ENCODE assay signal across 8 cellular contexts in genomic region chr16:50627419-50627818, GRCh38. TPM values are rescaled to one million over a fixed set of nuclear protein-coding genes. Genes with fewer than 3 reads are reported as not detected.
DNase-seq lines count a peak whose midpoint lies in the region; ATAC-seq and TF ChIP-seq lines count a peak whose summit lies in the region.

No MANE protein-coding gene starts in this region.

- H3K27ac Mint-ChIP-seq in progenitor cell of endocrine pancreas = no peak overlapping the region

- no peaks in the 10 kb centered on the region for H3K27me3 ChIP-seq in foreskin keratinocyte

- H3K4me1 ChIP-seq in foreskin keratinocyte = no peaks in the 10 kb centered on the region

- ATAC-seq in HG03103 (IDR thresholded peaks at IDR 0.05; ENCODE audit: low read depth, unreplicated experiment) (peak; percentile 72), foreskin keratinocyte (peak; percentile 38), GM19324 (IDR thresholded peaks at IDR 0.05; ENCODE audit: low FRiP score, unreplicated experiment) (no peak), GM19035 (IDR thresholded peaks at IDR 0.05; ENCODE audit: unreplicated experiment) (no peak)

- H3K9me3 Mint-ChIP-seq in progenitor cell of endocrine pancreas (ENCODE audit: low read depth) = no peaks in the 10 kb centered on the region

- H3K27me3 Mint-ChIP-seq in progenitor cell of endocrine pancreas = no peaks in the 10 kb centered on the region

- H3K4me3 Mint-ChIP-seq in progenitor cell of endocrine pancreas (ENCODE audit: low read depth) = no peak overlapping the region

- no peaks in the 10 kb centered on the region for H3K36me3 Mint-ChIP-seq in progenitor cell of endocrine pancreas (ENCODE audit: insufficient read depth)

- DNase-seq in AG08395 (ENCODE audit: low spot score) (peak; percentile 68), foreskin keratinocyte (peak in 1 of 2 donors; percentile 23), progenitor cell of endocrine pancreas (ENCODE audit: low spot score, unreplicated experiment) (no peak)
- DNase-seq in activated CD8-positive, alpha-beta memory T cell treated with anti-CD3 and anti-CD28 coated beads, Interleukin-2, amount 50 U/mL, for 1 hour (ENCODE audit: extremely low read depth) = peak; percentile 13
- peak; percentile 11 to 19 for DNase-seq in stimulated activated CD4-positive, alpha-beta T cell treated with anti-CD3 and anti-CD28 coated beads, Interleukin-15, amount 100 ng/mL, for 1 hour (ENCODE audit: low read depth in 1 of 2, low spot score in 1 of 2)

- peaks cover 6% of the 10 kb centered on the region for H3K4me1 Mint-ChIP-seq in progenitor cell of endocrine pancreas (ENCODE audit: low read depth)

- no peak overlapping the region for H3K27ac ChIP-seq in foreskin keratinocyte

- peak; percentile 51 for TF ChIP-seq CTCF in foreskin keratinocyte (conservative IDR thresholded peaks at IDR 0.05)
- TF ChIP-seq CTCF in progenitor cell of endocrine pancreas (IDR thresholded peaks at IDR 0.05; ENCODE audit: unreplicated experiment) = no peak

RNA-seq across cellular contexts. Expression of gene SNX20, which starts 53.7 kb away (rescaled TPM):
- total RNA-seq in foreskin keratinocyte = not detected in 2 replicates
- not detected in 2 replicates for polyA plus RNA-seq in foreskin keratinocyte
- not detected in 2 replicates for total RNA-seq in progenitor cell of endocrine pancreas

Comparison
In these comparisons a context has a peak if more than half of its experiments do, and no peak if none do; other contexts are left out.
1. ATAC-seq: peak in HG03103 (single experiment) and foreskin keratinocyte (single experiment); none in GM19324 (single experiment) and GM19035 (single experiment).